ENCODE assay signal across 1 cellular context in genomic region chr7:100584046-100584676, GRCh38.
TF ChIP-seq lines count a peak whose summit lies in the region.

No MANE protein-coding gene starts in this region.

TF ChIP-seq in GM23338, 12 proteins besides CTCF, POLR2A, EP300 and RAD21 (continued from another document):
- TF ChIP-seq, protein P1, sequence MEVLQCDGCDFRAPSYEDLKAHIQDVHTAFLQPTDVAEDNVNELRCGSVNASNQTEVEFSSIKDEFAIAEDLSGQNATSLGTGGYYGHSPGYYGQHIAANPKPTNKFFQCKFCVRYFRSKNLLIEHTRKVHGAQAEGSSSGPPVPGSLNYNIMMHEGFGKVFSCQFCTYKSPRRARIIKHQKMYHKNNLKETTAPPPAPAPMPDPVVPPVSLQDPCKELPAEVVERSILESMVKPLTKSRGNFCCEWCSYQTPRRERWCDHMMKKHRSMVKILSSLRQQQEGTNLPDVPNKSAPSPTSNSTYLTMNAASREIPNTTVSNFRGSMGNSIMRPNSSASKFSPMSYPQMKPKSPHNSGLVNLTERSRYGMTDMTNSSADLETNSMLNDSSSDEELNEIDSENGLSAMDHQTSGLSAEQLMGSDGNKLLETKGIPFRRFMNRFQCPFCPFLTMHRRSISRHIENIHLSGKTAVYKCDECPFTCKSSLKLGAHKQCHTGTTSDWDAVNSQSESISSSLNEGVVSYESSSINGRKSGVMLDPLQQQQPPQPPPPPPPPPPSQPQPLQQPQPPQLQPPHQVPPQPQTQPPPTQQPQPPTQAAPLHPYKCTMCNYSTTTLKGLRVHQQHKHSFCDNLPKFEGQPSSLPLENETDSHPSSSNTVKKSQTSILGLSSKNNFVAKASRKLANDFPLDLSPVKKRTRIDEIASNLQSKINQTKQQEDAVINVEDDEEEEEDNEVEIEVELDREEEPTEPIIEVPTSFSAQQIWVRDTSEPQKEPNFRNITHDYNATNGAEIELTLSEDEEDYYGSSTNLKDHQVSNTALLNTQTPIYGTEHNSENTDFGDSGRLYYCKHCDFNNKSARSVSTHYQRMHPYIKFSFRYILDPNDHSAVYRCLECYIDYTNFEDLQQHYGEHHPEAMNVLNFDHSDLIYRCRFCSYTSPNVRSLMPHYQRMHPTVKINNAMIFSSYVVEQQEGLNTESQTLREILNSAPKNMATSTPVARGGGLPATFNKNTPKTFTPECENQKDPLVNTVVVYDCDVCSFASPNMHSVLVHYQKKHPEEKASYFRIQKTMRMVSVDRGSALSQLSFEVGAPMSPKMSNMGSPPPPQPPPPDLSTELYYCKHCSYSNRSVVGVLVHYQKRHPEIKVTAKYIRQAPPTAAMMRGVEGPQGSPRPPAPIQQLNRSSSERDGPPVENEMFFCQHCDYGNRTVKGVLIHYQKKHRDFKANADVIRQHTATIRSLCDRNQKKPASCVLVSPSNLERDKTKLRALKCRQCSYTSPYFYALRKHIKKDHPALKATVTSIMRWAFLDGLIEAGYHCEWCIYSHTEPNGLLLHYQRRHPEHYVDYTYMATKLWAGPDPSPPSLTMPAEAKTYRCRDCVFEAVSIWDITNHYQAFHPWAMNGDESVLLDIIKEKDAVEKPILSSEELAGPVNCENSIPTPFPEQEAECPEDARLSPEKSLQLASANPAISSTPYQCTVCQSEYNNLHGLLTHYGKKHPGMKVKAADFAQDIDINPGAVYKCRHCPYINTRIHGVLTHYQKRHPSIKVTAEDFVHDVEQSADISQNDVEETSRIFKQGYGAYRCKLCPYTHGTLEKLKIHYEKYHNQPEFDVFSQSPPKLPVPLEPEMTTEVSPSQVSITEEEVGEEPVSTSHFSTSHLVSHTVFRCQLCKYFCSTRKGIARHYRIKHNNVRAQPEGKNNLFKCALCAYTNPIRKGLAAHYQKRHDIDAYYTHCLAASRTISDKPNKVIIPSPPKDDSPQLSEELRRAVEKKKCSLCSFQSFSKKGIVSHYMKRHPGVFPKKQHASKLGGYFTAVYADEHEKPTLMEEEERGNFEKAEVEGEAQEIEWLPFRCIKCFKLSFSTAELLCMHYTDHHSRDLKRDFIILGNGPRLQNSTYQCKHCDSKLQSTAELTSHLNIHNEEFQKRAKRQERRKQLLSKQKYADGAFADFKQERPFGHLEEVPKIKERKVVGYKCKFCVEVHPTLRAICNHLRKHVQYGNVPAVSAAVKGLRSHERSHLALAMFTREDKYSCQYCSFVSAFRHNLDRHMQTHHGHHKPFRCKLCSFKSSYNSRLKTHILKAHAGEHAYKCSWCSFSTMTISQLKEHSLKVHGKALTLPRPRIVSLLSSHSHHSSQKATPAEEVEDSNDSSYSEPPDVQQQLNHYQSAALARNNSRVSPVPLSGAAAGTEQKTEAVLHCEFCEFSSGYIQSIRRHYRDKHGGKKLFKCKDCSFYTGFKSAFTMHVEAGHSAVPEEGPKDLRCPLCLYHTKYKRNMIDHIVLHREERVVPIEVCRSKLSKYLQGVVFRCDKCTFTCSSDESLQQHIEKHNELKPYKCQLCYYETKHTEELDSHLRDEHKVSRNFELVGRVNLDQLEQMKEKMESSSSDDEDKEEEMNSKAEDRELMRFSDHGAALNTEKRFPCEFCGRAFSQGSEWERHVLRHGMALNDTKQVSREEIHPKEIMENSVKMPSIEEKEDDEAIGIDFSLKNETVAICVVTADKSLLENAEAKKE (CRISPR knock-in tag; IDR thresholded peaks at IDR 0.05) = no peak
- TF ChIP-seq NANOG (IDR thresholded peaks at IDR 0.05; ENCODE audit: borderline replicate concordance) (no peak), ETS1 (IDR thresholded peaks at IDR 0.05) (no peak), JUNB (IDR thresholded peaks at IDR 0.05; ENCODE audit: unreplicated experiment) (no peak), ZNF114 (CRISPR knock-in tag; IDR thresholded peaks at IDR 0.05) (no peak), EZH2 (IDR thresholded peaks at IDR 0.05; ENCODE audit: low read depth, unreplicated experiment) (no peak)
- TF ChIP-seq, protein P2, sequence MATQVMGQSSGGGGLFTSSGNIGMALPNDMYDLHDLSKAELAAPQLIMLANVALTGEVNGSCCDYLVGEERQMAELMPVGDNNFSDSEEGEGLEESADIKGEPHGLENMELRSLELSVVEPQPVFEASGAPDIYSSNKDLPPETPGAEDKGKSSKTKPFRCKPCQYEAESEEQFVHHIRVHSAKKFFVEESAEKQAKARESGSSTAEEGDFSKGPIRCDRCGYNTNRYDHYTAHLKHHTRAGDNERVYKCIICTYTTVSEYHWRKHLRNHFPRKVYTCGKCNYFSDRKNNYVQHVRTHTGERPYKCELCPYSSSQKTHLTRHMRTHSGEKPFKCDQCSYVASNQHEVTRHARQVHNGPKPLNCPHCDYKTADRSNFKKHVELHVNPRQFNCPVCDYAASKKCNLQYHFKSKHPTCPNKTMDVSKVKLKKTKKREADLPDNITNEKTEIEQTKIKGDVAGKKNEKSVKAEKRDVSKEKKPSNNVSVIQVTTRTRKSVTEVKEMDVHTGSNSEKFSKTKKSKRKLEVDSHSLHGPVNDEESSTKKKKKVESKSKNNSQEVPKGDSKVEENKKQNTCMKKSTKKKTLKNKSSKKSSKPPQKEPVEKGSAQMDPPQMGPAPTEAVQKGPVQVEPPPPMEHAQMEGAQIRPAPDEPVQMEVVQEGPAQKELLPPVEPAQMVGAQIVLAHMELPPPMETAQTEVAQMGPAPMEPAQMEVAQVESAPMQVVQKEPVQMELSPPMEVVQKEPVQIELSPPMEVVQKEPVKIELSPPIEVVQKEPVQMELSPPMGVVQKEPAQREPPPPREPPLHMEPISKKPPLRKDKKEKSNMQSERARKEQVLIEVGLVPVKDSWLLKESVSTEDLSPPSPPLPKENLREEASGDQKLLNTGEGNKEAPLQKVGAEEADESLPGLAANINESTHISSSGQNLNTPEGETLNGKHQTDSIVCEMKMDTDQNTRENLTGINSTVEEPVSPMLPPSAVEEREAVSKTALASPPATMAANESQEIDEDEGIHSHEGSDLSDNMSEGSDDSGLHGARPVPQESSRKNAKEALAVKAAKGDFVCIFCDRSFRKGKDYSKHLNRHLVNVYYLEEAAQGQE (IDR thresholded peaks at IDR 0.05; ENCODE audit: unreplicated experiment) = no peak
